In the genomic region with DNA sequence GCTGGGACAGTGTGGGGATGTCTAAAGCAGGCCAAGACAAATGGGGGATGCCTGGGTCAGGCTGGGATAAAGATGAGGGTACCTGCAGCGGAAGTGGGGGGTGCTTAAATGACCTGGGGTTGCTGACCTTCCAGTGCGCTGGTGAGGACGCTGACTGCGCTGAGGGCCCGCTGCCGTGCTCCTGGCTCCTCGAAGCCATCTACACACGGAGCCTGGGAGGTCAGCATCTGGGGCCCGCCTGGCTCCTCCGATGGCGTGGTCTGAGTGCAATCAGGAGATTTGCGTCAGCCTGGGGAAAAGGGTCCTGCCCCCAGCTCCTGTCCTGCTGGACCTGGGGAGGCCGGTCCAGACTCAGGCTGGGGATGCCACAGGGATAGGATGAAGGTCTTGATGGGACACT, we compare ENCODE assay signal across 18 cellular contexts. TPM values are rescaled to one million over a fixed set of nuclear protein-coding genes. Genes with fewer than 3 reads are reported as not detected.
DNase-seq lines count a peak whose midpoint lies in the region; ATAC-seq, FAIRE-seq and TF ChIP-seq lines count a peak whose summit lies in the region.
"Had no signal": no experiment of that assay in that cellular context is flagged by ENCODE, and none has a peak within 500 bp of the region (broad histone marks: within the 10 kb centered on the region; RNA-seq: fewer than 3 reads in every experiment).

No MANE protein-coding gene starts in this region.

- BruUV-seq in MCF 10A (replicated peaks; lab: Mats Ljungman, UMichigan): no TSS peak

- CTCF ChIA-PET in MCF 10A (lab: Yijun Ruan, JAX): interaction anchor here (1.0 kb wide), 1 partner anchor 207 kb away, joined by 3 read pairs; no protein-coding TSS in a partner anchor

- H3K27me3 ChIP-seq in sigmoid colon: no peaks in the 10 kb centered on the region
- H3K27me3 ChIP-seq in aorta (ENCODE audit: control insufficient read depth in 1 of 2, insufficient read depth in 2 of 2, low read length in 1 of 2): no peaks in the 10 kb centered on the region
- H3K27me3 ChIP-seq: BE2C had no signal

- FAIRE-seq in kidney (lab: Jason Lieb, UNC): no peak
- FAIRE-seq: A204.1, H1 had no signal

- H3K4me3 ChIP-seq in kidney (ENCODE audit: low read length in 2 of 2) (no peak overlapping the region), sigmoid colon (no peak overlapping the region), aorta (ENCODE audit: low read length in 2 of 2) (no peak overlapping the region)
- H3K4me3 ChIP-seq: HAP-1 had no signal

- no peaks in the 10 kb centered on the region for H3K9me3 ChIP-seq in kidney (ENCODE audit: control insufficient read depth in 1 of 2, low read length in 2 of 2)
- no peaks in the 10 kb centered on the region for H3K9me3 ChIP-seq in sigmoid colon
- peaks cover 2% of the 10 kb centered on the region for H3K9me3 ChIP-seq in aorta (ENCODE audit: control insufficient read depth, low read length)
- H3K9me3 ChIP-seq: BE2C, HAP-1 had no signal

- no peaks in the 10 kb centered on the region for H3K36me3 Mint-ChIP-seq in natural killer cell treated with Interleukin-12 subunit alpha and Interleukin-12 subunit beta and Interleukin-15 and Interleukin-18, amount 100 ng/mL, for 72 hours
- H3K36me3 Mint-ChIP-seq in natural killer cell (no peaks in the 10 kb centered on the region), MCF 10A (ENCODE audit: insufficient read depth, unreplicated experiment) (no peaks in the 10 kb centered on the region)
- H3K36me3 Mint-ChIP-seq: CD8-positive, alpha-beta T cell had no signal

- peaks cover 19 to 38% of the 10 kb centered on the region in 2 donors for H3K27me3 Mint-ChIP-seq in natural killer cell treated with Interleukin-12 subunit alpha and Interleukin-12 subunit beta and Interleukin-15 and Interleukin-18, amount 100 ng/mL, for 72 hours
- H3K27me3 Mint-ChIP-seq in natural killer cell (ENCODE audit: low read depth in 2 of 2) (peaks cover 18 to 22% of the 10 kb centered on the region in 2 donors), MCF 10A (ENCODE audit: insufficient read depth, unreplicated experiment) (peaks cover 41% of the 10 kb centered on the region)

- no peaks in the 10 kb centered on the region for H3K4me1 ChIP-seq in kidney (ENCODE audit: control insufficient read depth in 1 of 2, insufficient read depth in 1 of 2, low read depth in 1 of 2, low read length in 2 of 2)
- H3K4me1 ChIP-seq in sigmoid colon: no peaks in the 10 kb centered on the region
- no peaks in the 10 kb centered on the region for H3K4me1 ChIP-seq in aorta (ENCODE audit: control insufficient read depth in 1 of 2, insufficient read depth in 2 of 2, low read length in 2 of 2)
- H3K4me1 ChIP-seq: Caco-2, HAP-1 had no signal

- TF ChIP-seq EP300 in sigmoid colon (IDR thresholded peaks at IDR 0.05): no peak

- no peaks in the 10 kb centered on the region for H3K9me3 Mint-ChIP-seq in natural killer cell treated with Interleukin-12 subunit alpha and Interleukin-12 subunit beta and Interleukin-15 and Interleukin-18, amount 100 ng/mL, for 72 hours
- no peaks in the 10 kb centered on the region for H3K9me3 Mint-ChIP-seq in natural killer cell
- H3K9me3 Mint-ChIP-seq in MCF 10A (ENCODE audit: unreplicated experiment): peaks cover 7% of the 10 kb centered on the region
- H3K9me3 Mint-ChIP-seq: CD8-positive, alpha-beta T cell had no signal

- 94 to 95% methylated on average over 13 of the region's 13 CpGs for WGBS in sigmoid colon, 2 donors
- WGBS in aorta, 2 donors: 93 to 95% methylated on average over 13 of the region's 13 CpGs

- no peak overlapping the region for H3K9ac ChIP-seq in kidney (ENCODE audit: low read length in 2 of 2)

- TF ChIP-seq CTCF in natural killer cell (IDR thresholded peaks at IDR 0.05) (no peak), kidney (IDR thresholded peaks at IDR 0.05; ENCODE audit: borderline replicate concordance, extremely low read depth, insufficient read depth) (no peak), sigmoid colon (IDR thresholded peaks at IDR 0.05) (no peak), MCF 10A (IDR thresholded peaks at IDR 0.05; ENCODE audit: unreplicated experiment) (no peak)

- H3K27ac ChIP-seq in kidney (ENCODE audit: low read depth in 2 of 2, low read length in 2 of 2): no peak overlapping the region
- H3K27ac ChIP-seq in sigmoid colon: no peak overlapping the region
- H3K27ac ChIP-seq in aorta (ENCODE audit: low read depth in 1 of 2, low read length in 2 of 2): no peak overlapping the region
- H3K27ac ChIP-seq: C4-2B had no signal

- no peaks in the 10 kb centered on the region for H3K36me3 ChIP-seq in kidney (ENCODE audit: control insufficient read depth in 1 of 2, insufficient read depth in 2 of 2, low read length in 2 of 2)
- no peaks in the 10 kb centered on the region for H3K36me3 ChIP-seq in sigmoid colon
- no peaks in the 10 kb centered on the region for H3K36me3 ChIP-seq in aorta (ENCODE audit: control insufficient read depth in 1 of 2, insufficient read depth in 2 of 2, low read length in 1 of 2)
- H3K36me3 ChIP-seq: BE2C, HAP-1 had no signal

- H3K4me1 Mint-ChIP-seq in natural killer cell treated with Interleukin-12 subunit alpha and Interleukin-12 subunit beta and Interleukin-15 and Interleukin-18, amount 100 ng/mL, for 72 hours (ENCODE audit: low read depth in 2 of 2): no peaks in the 10 kb centered on the region
- H3K4me1 Mint-ChIP-seq in natural killer cell (no peaks in the 10 kb centered on the region), MCF 10A (ENCODE audit: insufficient read depth, unreplicated experiment) (no peaks in the 10 kb centered on the region)

- no peak overlapping the region for H3K27ac Mint-ChIP-seq in natural killer cell treated with Interleukin-12 subunit alpha and Interleukin-12 subunit beta and Interleukin-15 and Interleukin-18, amount 100 ng/mL, for 72 hours
- H3K27ac Mint-ChIP-seq in natural killer cell (no peak overlapping the region), MCF 10A (ENCODE audit: low read depth, unreplicated experiment) (no peak overlapping the region)
- H3K27ac Mint-ChIP-seq: CD8-positive, alpha-beta T cell had no signal

- TF ChIP-seq POLR2A in sigmoid colon (IDR thresholded peaks at IDR 0.05): no peak

- POLR2A ChIA-PET in MCF 10A (lab: Yijun Ruan, JAX): no interaction called here

- DNase-seq in natural killer cell treated with Interleukin-12 subunit alpha and Interleukin-12 subunit beta and Interleukin-15 and Interleukin-18, amount 100 ng/mL, for 72 hours (ENCODE audit: low spot score): peak; percentile 23
- DNase-seq in natural killer cell: no peak
- DNase-seq in kidney: peak; percentile 55
- DNase-seq in sigmoid colon: peak; percentile 55
- peak; percentile 13 to 59 for DNase-seq in aorta
- DNase-seq in inferior parietal cortex (ENCODE audit: extremely low spot score): no peak
- DNase-seq in NCI-H187 (lab: John Stamatoyannopoulos, UW): no peak
- DNase-seq in MCF 10A (ENCODE audit: unreplicated experiment): no peak
- DNase-seq: BE2C; Caco-2; CD8-positive, alpha-beta T cell; DMS53; GF-D8 had no signal

- intact Hi-C loops in natural killer cell (cut with micrococcal nuclease) (no loop called here), kidney (cut with DNase I) (no loop called here), sigmoid colon (cut with DNase I) (no loop called here), aorta (cut with DNase I) (no loop called here), MCF 10A (cut with micrococcal nuclease) (no loop called here)

- H3K4me3 Mint-ChIP-seq in natural killer cell treated with Interleukin-12 subunit alpha and Interleukin-12 subunit beta and Interleukin-15 and Interleukin-18, amount 100 ng/mL, for 72 hours: no peak overlapping the region
- H3K4me3 Mint-ChIP-seq in natural killer cell (no peak overlapping the region), MCF 10A (ENCODE audit: unreplicated experiment) (no peak overlapping the region)
- H3K4me3 Mint-ChIP-seq: CD8-positive, alpha-beta T cell had no signal

- peak in 1 of 2 donors; percentile 8 for ATAC-seq in natural killer cell treated with Interleukin-12 subunit alpha and Interleukin-12 subunit beta and Interleukin-15 and Interleukin-18, amount 100 ng/mL, for 72 hours
- ATAC-seq in natural killer cell: no peak
- ATAC-seq in aorta (ENCODE audit: low FRiP score): no peak
- ATAC-seq: CD8-positive, alpha-beta T cell had no signal

RNA-seq across cellular contexts. Expression of a gene that starts 50.7 kb away (rescaled TPM):
- total RNA-seq in natural killer cell treated with Interleukin-12 subunit alpha and Interleukin-12 subunit beta and Interleukin-15 and Interleukin-18, amount 100 ng/mL, for 72 hours: under 1 TPM in 1 of 2 donors, not detected in 1; 0.14 TPM
- total RNA-seq in natural killer cell: under 1 TPM in 1 of 3 donors, not detected in 2; 0.50 TPM
- 0.72 TPM for total RNA-seq in kidney
- 0.06 TPM for polyA plus RNA-seq in kidney (ENCODE audit: insufficient read depth, low read depth, low replicate concordance)
- total RNA-seq in sigmoid colon: 1 to 10 TPM in 1 of 4 donors, under 1 TPM in 3; 0.33 to 1.9 (median 0.77) TPM
- polyA plus RNA-seq in sigmoid colon: under 1 TPM; under 0.01 to 0.51 (median 0.23) TPM
- 1 to 10 TPM in 1 of 2 donors, under 1 TPM in 1; 0.45 to 2.0 TPM for total RNA-seq in aorta
- under 1 TPM; 0.38 to 0.77 TPM for polyA plus RNA-seq in aorta
- total RNA-seq in MCF 10A (2022): not detected in 2 replicates
- total RNA-seq: HT-29 had no signal

Comparison
In these comparisons a context has a peak if more than half of its experiments do, and no peak if none do; other contexts are left out.
1. DNase-seq: peak in natural killer cell treated with Interleukin-12 subunit alpha and Interleukin-12 subunit beta and Interleukin-15 and Interleukin-18, amount 100 ng/mL, for 72 hours (single experiment), kidney (single experiment), sigmoid colon (single experiment) and aorta (2 of 2); none in natural killer cell (single experiment), inferior parietal cortex (single experiment), NCI-H187 (0 of 2) and MCF 10A (single experiment).